ENCODE assay signal across 8 cellular contexts in the genomic region with DNA sequence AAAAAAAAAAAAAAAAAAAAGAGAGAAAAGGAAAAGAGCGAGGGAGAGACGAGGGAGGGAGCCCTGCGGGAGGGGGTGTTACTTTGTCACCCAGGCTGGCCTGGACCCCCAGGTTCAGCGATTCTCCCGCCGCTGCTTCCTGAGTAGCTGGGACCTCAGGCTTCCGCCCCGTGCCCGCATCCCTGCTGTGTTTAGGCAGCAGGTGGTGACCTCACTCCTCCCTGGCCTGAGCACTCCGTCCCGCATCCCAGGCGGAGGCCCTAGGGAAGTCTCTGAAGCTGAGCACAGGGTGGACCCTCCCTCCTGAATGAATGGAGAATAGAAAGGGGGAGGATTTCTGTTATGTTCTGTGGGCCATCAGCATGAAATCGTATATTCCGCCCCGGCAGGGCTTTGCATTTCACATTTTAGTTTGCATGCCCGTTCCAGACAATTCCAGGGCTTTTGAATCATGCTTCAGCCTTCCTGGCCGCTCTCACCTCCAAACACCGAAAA. TPM values are rescaled to one million over a fixed set of nuclear protein-coding genes. Genes with fewer than 3 reads are reported as not detected.
DNase-seq lines count a peak whose midpoint lies in the region; ATAC-seq and TF ChIP-seq lines count a peak whose summit lies in the region.
"Not testable (repeated sequence)": the region's sequence is repeated elsewhere in the genome, so short reads cannot be mapped to it uniquely, and the experiment has no call there.

No MANE protein-coding gene starts in this region.

- CTCF ChIA-PET in activated B cell treated with CpG ODN at 0.5 μM for 24 hours (lab: Charles Lee), result not testable (repeated sequence)

- intact Hi-C loops in activated B cell treated with CpG ODN at 0.5 μM for 24 hours (cut with micrococcal nuclease), result loop anchor here (1.0 to 5.0 kb wide), 4 partner anchors 8 to 567 kb away; partner anchors contain the start of genes ZNF160, ZNF808 and ZNF816

- not testable (repeated sequence) for H4K20me1 ChIP-seq in DOHH2 (ENCODE audit: control insufficient read depth, insufficient read depth, low read depth, low read length)

- H3K27ac Mint-ChIP-seq in activated B cell treated with CpG ODN at 0.5 μM for 24 hours, result peak overlapping the region; percentile 86

- H3F3A ChIP-seq in DOHH2 (ENCODE audit: control insufficient read depth, insufficient read depth), result not testable (repeated sequence)

- H3K4me3 ChIP-seq in DOHH2 (ENCODE audit: low read length) (peak overlapping the region; percentile 84), astrocyte of the spinal cord (ENCODE audit: low read depth, low read length) (peak overlapping the region; percentile 59), fibroblast of pulmonary artery (replicated peaks; ENCODE audit: low read depth, low read length) (peak overlapping the region; percentile 68), liver (ENCODE audit: low read depth in 1 of 3, low read length in 3 of 3) (peak overlapping the region; percentile 41 to 68 (median 42)), thymus (ENCODE audit: low read length) (peak overlapping the region; percentile 71)
- not testable (repeated sequence) for H3K4me3 ChIP-seq in trophoblast cell (ENCODE audit: low read depth, low read length)

- ATAC-seq in HG03354 (IDR thresholded peaks at IDR 0.05; ENCODE audit: poor library complexity, severe bottlenecking, unreplicated experiment) (peak; percentile 5), activated B cell treated with CpG ODN at 0.5 μM for 24 hours (ENCODE audit: low read depth) (peak; percentile 1)

- H4K12ac ChIP-seq in trophoblast cell (ENCODE audit: low read depth, low read length), result not testable (repeated sequence)

- not testable (repeated sequence) for H4K8ac ChIP-seq in trophoblast cell (ENCODE audit: low read depth, low read length)

- not testable (repeated sequence) for H3K18ac ChIP-seq in trophoblast cell (ENCODE audit: low read length)

- peaks cover 33% of the 10 kb centered on the region for H3K36me3 Mint-ChIP-seq in activated B cell treated with CpG ODN at 0.5 μM for 24 hours (ENCODE audit: low read depth)

- peak overlapping the region; percentile 79; the same call in 1 of the 2 replicates for H3K27ac ChIP-seq in DOHH2 (ENCODE audit: low read depth, low read length)
- H3K27ac ChIP-seq in liver (ENCODE audit: low read depth in 1 of 2, low read length in 2 of 2); trophoblast cell (ENCODE audit: low read depth, low read length); thymus (ENCODE audit: low read depth): not testable (repeated sequence)

- in situ Hi-C loops in astrocyte of the spinal cord (cut with HindIII; ENCODE audit: low sequenced_read_pairs), result not testable (repeated sequence)

- not testable (repeated sequence) for H3K9me2 ChIP-seq in DOHH2 (replicated peaks; ENCODE audit: control insufficient read depth, low read length)

- peak overlapping the region; percentile 92 for H3K4me3 Mint-ChIP-seq in activated B cell treated with CpG ODN at 0.5 μM for 24 hours

- not testable (repeated sequence) for H2BK12ac ChIP-seq in trophoblast cell (ENCODE audit: low read length)

- H2BK5ac ChIP-seq in trophoblast cell (ENCODE audit: low read depth, low read length, poor library complexity), result not testable (repeated sequence)

- H2BK120ac ChIP-seq in trophoblast cell (ENCODE audit: insufficient read depth, low read length, poor library complexity), result not testable (repeated sequence)

- peaks cover 13% of the 10 kb centered on the region for H3K4me1 ChIP-seq in DOHH2 (ENCODE audit: control insufficient read depth, low read length)
- not testable (repeated sequence) for H3K4me1 ChIP-seq in liver (ENCODE audit: control insufficient read depth in 4 of 4, insufficient read depth in 4 of 4, low read length in 3 of 4); trophoblast cell (ENCODE audit: control insufficient read depth in 1 of 2, insufficient read depth in 2 of 2, low read length in 2 of 2); thymus (ENCODE audit: control insufficient read depth, insufficient read depth, low read length)

- H3K79me2 ChIP-seq in DOHH2 (ENCODE audit: control insufficient read depth, low read length), result peaks cover 61% of the 10 kb centered on the region
- H3K79me2 ChIP-seq in trophoblast cell (ENCODE audit: control insufficient read depth, insufficient read depth, low read length, poor library complexity), result not testable (repeated sequence)

- H3K36me3 ChIP-seq in DOHH2 (ENCODE audit: control insufficient read depth, low read length), result peaks cover 16% of the 10 kb centered on the region
- H3K36me3 ChIP-seq in liver (ENCODE audit: control insufficient read depth in 4 of 4, insufficient read depth in 3 of 4, low read depth in 1 of 4, low read length in 3 of 4), result peaks cover 8 to 12% (median 10%) of the 10 kb centered on the region in 4 donors
- not testable (repeated sequence) for H3K36me3 ChIP-seq in trophoblast cell (ENCODE audit: control insufficient read depth in 1 of 2, insufficient read depth in 2 of 2, low read length in 2 of 2)
- H3K36me3 ChIP-seq in thymus (ENCODE audit: control insufficient read depth, insufficient read depth), result peaks cover 10% of the 10 kb centered on the region

- H2AK5ac ChIP-seq in trophoblast cell (ENCODE audit: low read length), result not testable (repeated sequence)

- POLR2A ChIA-PET in activated B cell treated with CpG ODN at 0.5 μM for 24 hours (lab: Charles Lee), result interaction anchor here (0.6 to 0.7 kb wide), 4 partner anchors 8 to 139 kb away, joined by 3 to 8 read pairs (median 4); partner anchors contain the start of gene ZNF808

- not testable (repeated sequence) for H3K9me3 ChIP-seq in DOHH2 (ENCODE audit: control insufficient read depth, insufficient read depth, low read length); trophoblast cell (ENCODE audit: insufficient read depth, low read depth, low read length); thymus (ENCODE audit: control insufficient read depth)
- peaks cover 7 to 34% (median 19%) of the 10 kb centered on the region in 4 donors for H3K9me3 ChIP-seq in liver (ENCODE audit: control insufficient read depth in 4 of 4, low read length in 3 of 4)

- not testable (repeated sequence) for H2AFZ ChIP-seq in trophoblast cell (ENCODE audit: insufficient read depth, low read length, poor library complexity)

- H3K4me1 Mint-ChIP-seq in activated B cell treated with CpG ODN at 0.5 μM for 24 hours, result peaks cover 23% of the 10 kb centered on the region

- H3K9ac ChIP-seq in liver (ENCODE audit: low read depth in 1 of 2, low read length in 2 of 2); trophoblast cell (ENCODE audit: low read length): not testable (repeated sequence)

- TF ChIP-seq CTCF in DOHH2 (IDR thresholded peaks at IDR 0.05; ENCODE audit: low read depth, low read length, poor library complexity, severe bottlenecking); activated B cell treated with CpG ODN at 0.5 μM for 24 hours (IDR thresholded peaks at IDR 0.05); astrocyte of the spinal cord (IDR thresholded peaks at IDR 0.05; ENCODE audit: low read depth, low read length); fibroblast of pulmonary artery (IDR thresholded peaks at IDR 0.05; ENCODE audit: low read length, missing control alignments); liver (IDR thresholded peaks at IDR 0.05; ENCODE audit: low read depth, low read length, missing input control): not testable (repeated sequence)

- WGBS in liver, result 42% methylated on average over 18 of the region's 18 CpGs
- no CpG with 5 or more reads among the region's 18 CpGs for WGBS in trophoblast cell (ENCODE audit: extremely low coverage, insufficient coverage, insufficient read length)
- WGBS in thymus, result 2% methylated on average over 18 of the region's 18 CpGs

- DNase-seq in activated B cell treated with CpG ODN at 0.5 μM for 24 hours; astrocyte of the spinal cord (ENCODE audit: low read depth, low spot score); fibroblast of pulmonary artery (ENCODE audit: low read depth): not testable (repeated sequence)
- peak; percentile 84 to 86 for DNase-seq in trophoblast cell

- not testable (repeated sequence) for H3K14ac ChIP-seq in trophoblast cell (ENCODE audit: low read length)

- H3K27me3 Mint-ChIP-seq in activated B cell treated with CpG ODN at 0.5 μM for 24 hours, result not testable (repeated sequence)

- not testable (repeated sequence) for H3K4ac ChIP-seq in trophoblast cell (ENCODE audit: low read depth, low read length)

- not testable (repeated sequence) for H3K27me3 ChIP-seq in DOHH2 (ENCODE audit: control insufficient read depth, low read length); liver (ENCODE audit: control insufficient read depth in 4 of 4, insufficient read depth in 4 of 4, low read length in 3 of 4); trophoblast cell (ENCODE audit: insufficient read depth, low read length); thymus (ENCODE audit: control insufficient read depth, insufficient read depth)

- TF ChIP-seq RAD21 in liver (IDR thresholded peaks at IDR 0.05), result not testable (repeated sequence)

- H3K9me3 Mint-ChIP-seq in activated B cell treated with CpG ODN at 0.5 μM for 24 hours, result not testable (repeated sequence)

- H3K4me2 ChIP-seq in DOHH2 (ENCODE audit: low read length) (peak overlapping the region; percentile 97), trophoblast cell (ENCODE audit: low read length) (peak overlapping the region; percentile 97)

- H3K79me1 ChIP-seq in trophoblast cell (ENCODE audit: low read length), result not testable (repeated sequence)

- not testable (repeated sequence) for H4K91ac ChIP-seq in trophoblast cell (ENCODE audit: low read depth, low read length)

- not testable (repeated sequence) for H3K23ac ChIP-seq in trophoblast cell (ENCODE audit: low read length)

RNA-seq across cellular contexts. Expression of gene ZNF808, which starts 7.9 kb away (rescaled TPM):
- total RNA-seq in activated B cell treated with CpG ODN at 0.5 μM for 24 hours (31.1 and 33.7 TPM in 2 replicates), liver (1 to 10 TPM; 8.7 to 9.4 TPM)
- polyA plus RNA-seq in liver (1 to 10 TPM in 1 of 2 donors, under 1 TPM in 1; 0.88 to 1.7 TPM), thymus (7.7 TPM)
- polyA plus RNA-seq in trophoblast cell (2013), result 7.6 and 9.1 TPM in 2 replicates

RNA-seq across cellular contexts. Expression of gene ZNF701, which starts 34.7 kb away (rescaled TPM):
- total RNA-seq in activated B cell treated with CpG ODN at 0.5 μM for 24 hours (30.6 and 32.7 TPM in 2 replicates), liver (10 to 100 TPM in 1 of 2 donors, 1 to 10 TPM in 1; 4.9 to 12.8 TPM)
- polyA plus RNA-seq in liver (1 to 10 TPM in 1 of 2 donors, under 1 TPM in 1; 0.75 to 1.1 TPM), thymus (17.7 TPM)
- 13.8 and 14.2 TPM in 2 replicates for polyA plus RNA-seq in trophoblast cell (2013)
